Comparison of ENCODE assay signal across 8 cellular contexts in the genomic region with DNA sequence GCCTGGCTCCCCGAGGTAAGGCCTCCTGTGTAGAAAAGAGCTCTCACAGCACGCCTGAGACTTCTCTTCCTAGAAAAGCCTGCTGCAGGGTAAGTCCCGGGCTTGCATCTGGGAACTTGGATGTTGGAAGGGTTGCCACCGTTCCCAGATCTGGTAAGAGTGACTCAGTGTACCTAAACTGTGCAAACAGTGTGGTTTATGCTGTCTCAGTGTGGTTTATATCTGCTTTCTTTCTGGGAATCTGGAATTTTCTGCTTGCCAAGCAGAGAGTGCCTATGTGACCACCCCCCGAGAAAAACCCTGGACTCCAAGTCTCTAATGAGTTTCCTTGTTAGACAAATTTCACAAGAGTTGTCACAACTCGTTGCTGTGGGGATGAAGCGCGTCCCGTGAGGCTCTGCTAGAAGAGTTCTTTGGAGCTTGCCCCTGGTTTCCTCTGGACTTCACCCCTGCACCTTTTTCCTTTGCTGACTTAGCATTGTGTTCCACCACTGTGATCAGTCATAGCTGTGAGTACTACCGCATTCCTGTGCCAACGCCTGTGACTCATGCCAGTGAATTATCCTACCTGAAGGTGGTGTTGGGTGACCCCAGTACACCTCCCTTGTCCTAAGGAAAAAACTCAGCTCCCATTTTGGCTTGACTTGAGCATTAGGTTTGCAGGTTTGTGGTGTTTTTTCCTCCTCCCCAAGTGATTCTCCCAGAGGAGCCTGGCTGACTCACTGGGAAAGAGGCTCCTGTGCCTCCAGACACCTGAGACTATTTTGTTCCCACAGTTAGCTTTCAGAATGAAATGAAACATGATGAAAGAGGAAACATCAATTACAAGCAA. TPM values are rescaled to one million over a fixed set of nuclear protein-coding genes. Genes with fewer than 3 reads are reported as not detected.
DNase-seq lines count a peak whose midpoint lies in the region; ATAC-seq and TF ChIP-seq lines count a peak whose summit lies in the region.

No MANE protein-coding gene starts in this region.

- CTCF ChIA-PET in activated CD8-positive, alpha-beta T cell treated with anti-CD3 and anti-CD28 coated beads for 36 hours (lab: Charles Lee) = interaction anchor here (1.7 kb wide), 2 partner anchors 32 to 303 kb away, joined by 3 to 5 read pairs; no protein-coding TSS in a partner anchor
- CTCF ChIA-PET in activated CD8-positive, alpha-beta T cell treated with anti-CD3 and anti-CD28 coated beads, Interleukin-2, amount 10 ng/mL, durations not matched to agents 7 days and 5 days (lab: Charles Lee) = interaction anchor here (1.3 to 5.8 kb wide), 5 partner anchors 7 to 303 kb away, joined by 3 to 44 read pairs (median 6); no protein-coding TSS in a partner anchor

- H3K27ac ChIP-seq in endodermal cell (ENCODE audit: low read depth, low read length) = peak overlapping the region; percentile 84

- peaks cover 3% of the 10 kb centered on the region for H3K36me3 Mint-ChIP-seq in activated CD8-positive, alpha-beta T cell treated with anti-CD3 and anti-CD28 coated beads for 36 hours (ENCODE audit: low read depth)
- peaks cover 8% of the 10 kb centered on the region for H3K36me3 Mint-ChIP-seq in activated CD8-positive, alpha-beta T cell treated with anti-CD3 and anti-CD28 coated beads, Interleukin-2, amount 10 ng/mL, durations not matched to agents 7 days and 5 days (ENCODE audit: low read depth)
- H3K36me3 Mint-ChIP-seq in endodermal cell (ENCODE audit: low read depth) (no peaks in the 10 kb centered on the region), progenitor cell of endocrine pancreas (ENCODE audit: insufficient read depth) (no peaks in the 10 kb centered on the region)
- no peaks in the 10 kb centered on the region for H3K36me3 Mint-ChIP-seq in activated CD4-positive, alpha-beta T cell treated with anti-CD3 and anti-CD28 coated beads, Interleukin-2, amount 10 ng/mL, durations not matched to agents 24 days and 14 days (ENCODE audit: low read depth)

- DNase-seq in activated CD8-positive, alpha-beta T cell treated with anti-CD3 and anti-CD28 coated beads for 36 hours = peak; percentile 57
- DNase-seq in activated CD8-positive, alpha-beta T cell treated with anti-CD3 and anti-CD28 coated beads, Interleukin-2, amount 10 ng/mL, durations not matched to agents 7 days and 5 days = no peak
- DNase-seq in M059J (ENCODE audit: low read depth) (peak; percentile 89), endodermal cell (peak; percentile 64), progenitor cell of endocrine pancreas (ENCODE audit: low spot score, unreplicated experiment) (no peak), amniotic stem cell (lab: John Stamatoyannopoulos, UW) (no peak)
- DNase-seq in activated CD4-positive, alpha-beta T cell treated with anti-CD3 and anti-CD28 coated beads, Interleukin-2, amount 10 ng/mL, durations not matched to agents 24 days and 14 days = no peak
- DNase-seq in stimulated activated naive CD4-positive, alpha-beta T cell treated with Interleukin-2 at 50 U/mL for 16 hours (lab: John Stamatoyannopoulos, UW) = no peak

- H3K27me3 ChIP-seq in endodermal cell (ENCODE audit: control insufficient read depth, insufficient read depth, low read length, poor library complexity, severe bottlenecking) = no peaks in the 10 kb centered on the region

- no peak overlapping the region for H3K4me3 ChIP-seq in endodermal cell (ENCODE audit: low read length)

- no peak for TF ChIP-seq CTCF in activated CD8-positive, alpha-beta T cell treated with anti-CD3 and anti-CD28 coated beads for 36 hours (IDR thresholded peaks at IDR 0.05)
- TF ChIP-seq CTCF in endodermal cell (conservative IDR thresholded peaks at IDR 0.05) = no peak
- no peak for TF ChIP-seq CTCF in progenitor cell of endocrine pancreas (IDR thresholded peaks at IDR 0.05; ENCODE audit: unreplicated experiment)

- no peaks in the 10 kb centered on the region for H3K9me3 Mint-ChIP-seq in activated CD8-positive, alpha-beta T cell treated with anti-CD3 and anti-CD28 coated beads for 36 hours
- H3K9me3 Mint-ChIP-seq in activated CD8-positive, alpha-beta T cell treated with anti-CD3 and anti-CD28 coated beads, Interleukin-2, amount 10 ng/mL, durations not matched to agents 7 days and 5 days (ENCODE audit: insufficient read depth) = no peaks in the 10 kb centered on the region
- no peaks in the 10 kb centered on the region for H3K9me3 Mint-ChIP-seq in endodermal cell
- H3K9me3 Mint-ChIP-seq in progenitor cell of endocrine pancreas (ENCODE audit: low read depth) = no peaks in the 10 kb centered on the region
- peaks cover 4% of the 10 kb centered on the region for H3K9me3 Mint-ChIP-seq in activated CD4-positive, alpha-beta T cell treated with anti-CD3 and anti-CD28 coated beads, Interleukin-2, amount 10 ng/mL, durations not matched to agents 24 days and 14 days

- H3K4me1 ChIP-seq in endodermal cell (ENCODE audit: control insufficient read depth, insufficient read depth, low read length) = no peaks in the 10 kb centered on the region

- no peaks in the 10 kb centered on the region for H3K36me3 ChIP-seq in endodermal cell (ENCODE audit: control insufficient read depth, insufficient read depth, low read length)

- 83 to 86% methylated on average over 10 to 11 of the region's 11 CpGs for WGBS in endodermal cell (ENCODE audit: insufficient coverage in 1 of 2, insufficient read length in 1 of 2), 2 experiments

- H3K4me1 Mint-ChIP-seq in activated CD8-positive, alpha-beta T cell treated with anti-CD3 and anti-CD28 coated beads for 36 hours (ENCODE audit: low read depth) = peaks cover 62% of the 10 kb centered on the region
- H3K4me1 Mint-ChIP-seq in activated CD8-positive, alpha-beta T cell treated with anti-CD3 and anti-CD28 coated beads, Interleukin-2, amount 10 ng/mL, durations not matched to agents 7 days and 5 days (ENCODE audit: low read depth) = peaks cover 77% of the 10 kb centered on the region
- H3K4me1 Mint-ChIP-seq in endodermal cell (no peaks in the 10 kb centered on the region), progenitor cell of endocrine pancreas (ENCODE audit: low read depth) (peaks cover 19% of the 10 kb centered on the region)
- H3K4me1 Mint-ChIP-seq in activated CD4-positive, alpha-beta T cell treated with anti-CD3 and anti-CD28 coated beads, Interleukin-2, amount 10 ng/mL, durations not matched to agents 24 days and 14 days = peaks cover 22% of the 10 kb centered on the region

- no peaks in the 10 kb centered on the region for H3K27me3 Mint-ChIP-seq in activated CD8-positive, alpha-beta T cell treated with anti-CD3 and anti-CD28 coated beads for 36 hours
- H3K27me3 Mint-ChIP-seq in activated CD8-positive, alpha-beta T cell treated with anti-CD3 and anti-CD28 coated beads, Interleukin-2, amount 10 ng/mL, durations not matched to agents 7 days and 5 days (ENCODE audit: low read depth) = no peaks in the 10 kb centered on the region
- H3K27me3 Mint-ChIP-seq in endodermal cell (ENCODE audit: insufficient read depth) (no peaks in the 10 kb centered on the region), progenitor cell of endocrine pancreas (no peaks in the 10 kb centered on the region)
- no peaks in the 10 kb centered on the region for H3K27me3 Mint-ChIP-seq in activated CD4-positive, alpha-beta T cell treated with anti-CD3 and anti-CD28 coated beads, Interleukin-2, amount 10 ng/mL, durations not matched to agents 24 days and 14 days

- H3K4me3 Mint-ChIP-seq in activated CD8-positive, alpha-beta T cell treated with anti-CD3 and anti-CD28 coated beads for 36 hours = no peak overlapping the region
- H3K4me3 Mint-ChIP-seq in activated CD8-positive, alpha-beta T cell treated with anti-CD3 and anti-CD28 coated beads, Interleukin-2, amount 10 ng/mL, durations not matched to agents 7 days and 5 days = no peak overlapping the region
- no peak overlapping the region for H3K4me3 Mint-ChIP-seq in endodermal cell
- no peak overlapping the region for H3K4me3 Mint-ChIP-seq in progenitor cell of endocrine pancreas (ENCODE audit: low read depth)
- no peak overlapping the region for H3K4me3 Mint-ChIP-seq in activated CD4-positive, alpha-beta T cell treated with anti-CD3 and anti-CD28 coated beads, Interleukin-2, amount 10 ng/mL, durations not matched to agents 24 days and 14 days

- POLR2A ChIA-PET in activated CD8-positive, alpha-beta T cell treated with anti-CD3 and anti-CD28 coated beads for 36 hours (lab: Charles Lee) = interaction anchor here (0.7 to 2.3 kb wide), 6 partner anchors 9 to 167 kb away, joined by 3 to 7 read pairs (median 3); partner anchors contain the start of gene WDR1
- POLR2A ChIA-PET in activated CD8-positive, alpha-beta T cell treated with anti-CD3 and anti-CD28 coated beads, Interleukin-2, amount 10 ng/mL, durations not matched to agents 7 days and 5 days (lab: Charles Lee) = no interaction called here

- peak; percentile 38 for ATAC-seq in activated CD8-positive, alpha-beta T cell treated with anti-CD3 and anti-CD28 coated beads for 36 hours
- no peak for ATAC-seq in activated CD8-positive, alpha-beta T cell treated with anti-CD3 and anti-CD28 coated beads, Interleukin-2, amount 10 ng/mL, durations not matched to agents 7 days and 5 days

- H3K9ac ChIP-seq in endodermal cell (ENCODE audit: extremely low read depth, low read length, poor library complexity, severe bottlenecking) = no peak overlapping the region

- H3K27ac Mint-ChIP-seq in activated CD8-positive, alpha-beta T cell treated with anti-CD3 and anti-CD28 coated beads for 36 hours = peak overlapping the region; percentile 68
- no peak overlapping the region for H3K27ac Mint-ChIP-seq in activated CD8-positive, alpha-beta T cell treated with anti-CD3 and anti-CD28 coated beads, Interleukin-2, amount 10 ng/mL, durations not matched to agents 7 days and 5 days
- H3K27ac Mint-ChIP-seq in endodermal cell (no peak overlapping the region), progenitor cell of endocrine pancreas (peak overlapping the region; percentile 80)
- H3K27ac Mint-ChIP-seq in activated CD4-positive, alpha-beta T cell treated with anti-CD3 and anti-CD28 coated beads, Interleukin-2, amount 10 ng/mL, durations not matched to agents 24 days and 14 days = no peak overlapping the region

- intact Hi-C loops in activated CD8-positive, alpha-beta T cell treated with anti-CD3 and anti-CD28 coated beads for 36 hours (cut with micrococcal nuclease) = no loop called here
- intact Hi-C loops in activated CD4-positive, alpha-beta T cell treated with anti-CD3 and anti-CD28 coated beads, Interleukin-2, amount 10 ng/mL, durations not matched to agents 24 days and 14 days (cut with micrococcal nuclease) = no loop called here

- no peaks in the 10 kb centered on the region for H3K9me3 ChIP-seq in endodermal cell (ENCODE audit: control insufficient read depth, low read length)

RNA-seq across cellular contexts. Expression of gene SLC2A9, which starts 14.5 kb away (rescaled TPM):
- under 1 TPM; 0.54 TPM for total RNA-seq in activated CD8-positive, alpha-beta T cell treated with anti-CD3 and anti-CD28 coated beads for 36 hours
- 1 to 10 TPM; 1.3 to 1.7 TPM for total RNA-seq in activated CD8-positive, alpha-beta T cell treated with anti-CD3 and anti-CD28 coated beads, Interleukin-2, amount 10 ng/mL, durations not matched to agents 7 days and 5 days
- 0.25 TPM in 1 of 2 replicates, not detected in the other for total RNA-seq in M059J (2014; rRNA removed; shearing (Covaris generic))
- total RNA-seq in endodermal cell (1 to 10 TPM in 1 of 2 donors, under 1 TPM in 1; 0.95 to 1.9 TPM), progenitor cell of endocrine pancreas (3.1 and 3.2 TPM in 2 replicates)
- polyA plus RNA-seq in endodermal cell (2013, experiment 1 of 2) = not detected
- polyA plus RNA-seq in endodermal cell (2013, experiment 2 of 2) = not detected
- 1.6 and 2.4 TPM in 2 replicates for total RNA-seq in activated CD4-positive, alpha-beta T cell treated with anti-CD3 and anti-CD28 coated beads, Interleukin-2, amount 10 ng/mL, durations not matched to agents 24 days and 14 days

Comparison
In these comparisons a context has a peak if more than half of its experiments do, and no peak if none do; other contexts are left out.
1. DNase-seq: peak in activated CD8-positive, alpha-beta T cell treated with anti-CD3 and anti-CD28 coated beads for 36 hours (single experiment), M059J (single experiment) and endodermal cell (single experiment); none in activated CD8-positive, alpha-beta T cell treated with anti-CD3 and anti-CD28 coated beads, Interleukin-2, amount 10 ng/mL, durations not matched to agents 7 days and 5 days (single experiment), progenitor cell of endocrine pancreas (single experiment), amniotic stem cell (single experiment), activated CD4-positive, alpha-beta T cell treated with anti-CD3 and anti-CD28 coated beads, Interleukin-2, amount 10 ng/mL, durations not matched to agents 24 days and 14 days (single experiment) and stimulated activated naive CD4-positive, alpha-beta T cell treated with Interleukin-2 at 50 U/mL for 16 hours (single experiment).
2. H3K27ac Mint-ChIP-seq: peak in activated CD8-positive, alpha-beta T cell treated with anti-CD3 and anti-CD28 coated beads for 36 hours (single experiment) and progenitor cell of endocrine pancreas (single experiment); none in activated CD8-positive, alpha-beta T cell treated with anti-CD3 and anti-CD28 coated beads, Interleukin-2, amount 10 ng/mL, durations not matched to agents 7 days and 5 days (single experiment), endodermal cell (single experiment) and activated CD4-positive, alpha-beta T cell treated with anti-CD3 and anti-CD28 coated beads, Interleukin-2, amount 10 ng/mL, durations not matched to agents 24 days and 14 days (single experiment).